Comparison of ENCODE assay signal across 17 cellular contexts in the genomic region with DNA sequence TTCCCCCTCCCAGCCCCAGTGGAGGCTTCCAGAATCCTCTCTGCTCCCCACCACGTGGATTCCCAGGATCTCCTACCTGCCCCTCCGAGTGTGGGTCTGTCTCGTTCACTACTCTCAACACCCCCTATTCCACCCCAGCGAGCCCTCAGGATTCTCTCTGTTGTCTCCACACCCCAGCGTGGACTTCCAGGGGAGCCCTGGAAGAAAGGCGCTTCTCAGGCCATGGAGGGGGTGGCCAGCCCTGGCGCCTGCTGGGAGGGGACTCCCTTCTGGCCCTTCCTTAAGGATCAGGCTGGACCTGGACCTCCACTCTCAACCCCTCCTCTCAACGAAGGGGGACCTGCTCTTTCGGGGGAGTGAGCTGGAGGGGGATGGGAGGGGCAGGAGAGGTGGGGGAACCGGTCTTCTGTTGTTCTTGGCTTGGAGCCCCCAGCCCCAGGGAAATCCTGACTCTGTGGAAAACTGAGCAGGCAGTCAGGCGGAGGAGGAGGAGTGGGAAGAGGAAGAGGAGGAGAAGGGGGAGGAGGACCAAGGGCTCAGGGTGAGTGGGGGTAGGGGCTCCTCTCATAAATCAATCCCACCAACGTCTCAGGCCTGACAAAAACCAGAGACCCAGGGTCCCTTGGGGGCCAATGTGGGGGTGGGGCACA. TPM values are rescaled to one million over a fixed set of nuclear protein-coding genes. Genes with fewer than 3 reads are reported as not detected.
"Had no signal": no experiment of that assay in that cellular context is flagged by ENCODE, and none has a peak within 500 bp of the region (broad histone marks: within the 10 kb centered on the region; RNA-seq: fewer than 3 reads in every experiment).

No MANE protein-coding gene starts in this region.

- H3K36me3 Mint-ChIP-seq: activated CD8-positive, alpha-beta memory T cell treated with anti-CD3 and anti-CD28 coated beads, Interleukin-2, amount 10 ng/mL, durations not matched to agents 7 days and 5 days; activated naive CD4-positive, alpha-beta T cell treated with anti-CD3 and anti-CD28 coated beads, Interleukin-2, amount 50 U/mL, for 72 hours had no signal

- ATAC-seq: activated CD8-positive, alpha-beta memory T cell treated with anti-CD3 and anti-CD28 coated beads, Interleukin-2, amount 10 ng/mL, durations not matched to agents 7 days and 5 days; activated naive CD4-positive, alpha-beta T cell treated with anti-CD3 and anti-CD28 coated beads, Interleukin-2, amount 50 U/mL, for 72 hours had no signal

- DNase-seq: activated CD4-positive, alpha-beta T cell treated with anti-CD3 and anti-CD28 coated beads, Interleukin-2, amount 50 U/mL, for 48 hours; activated CD4-positive, CD25-positive, alpha-beta regulatory T cell treated with anti-CD3 and anti-CD28 coated beads, Interleukin-2, amount 50 U/mL, for 72 hours; activated CD8-positive, alpha-beta memory T cell treated with anti-CD3 and anti-CD28 coated beads, Interleukin-2, amount 10 ng/mL, durations not matched to agents 7 days and 5 days; activated effector memory CD4-positive, alpha-beta T cell treated with Interleukin-2 at 50 U/mL for 16 hours; activated T-cell treated with anti-CD3 and anti-CD28 coated beads, Interleukin-2, amount 50 U/mL, for 24 hours; amniotic stem cell; esophagus squamous epithelium; head of caudate nucleus; stimulated activated CD4-positive, alpha-beta T cell treated with anti-CD3 and anti-CD28 coated beads, Interleukin-15, amount 100 ng/mL, for 24 hours; stimulated activated CD4-positive, alpha-beta T cell treated with anti-CD3 and anti-CD28 coated beads, Interleukin-4, amount 100 ng/mL, for 24 hours; SW 1271 had no signal

- H3K9me3 Mint-ChIP-seq: activated naive CD4-positive, alpha-beta T cell treated with anti-CD3 and anti-CD28 coated beads, Interleukin-2, amount 50 U/mL, for 72 hours; activated T-cell treated with anti-CD3 and anti-CD28 coated beads, Interleukin-2, amount 50 U/mL, for 24 hours; stimulated activated naive CD8-positive, alpha-beta T cell treated with anti-CD3 and anti-CD28 coated beads, Interleukin-15, Interleukin-2, amounts not matched to agents 100 ng/mL and 50 ng/mL, for 24 hours; T-helper 2 cell treated with Interferon-gamma antibody and Interleukin-4, amounts not matched to agents 5 μg/mL and 100 μg/mL, for 36 hours had no signal

- H3K27me3 ChIP-seq: esophagus squamous epithelium, left lung had no signal

- H3K36me3 ChIP-seq: esophagus squamous epithelium, left lung had no signal

- H3K27ac Mint-ChIP-seq: activated CD8-positive, alpha-beta memory T cell treated with anti-CD3 and anti-CD28 coated beads, Interleukin-2, amount 10 ng/mL, durations not matched to agents 7 days and 5 days; activated T-cell treated with anti-CD3 and anti-CD28 coated beads, Interleukin-2, amount 50 U/mL, for 24 hours; stimulated activated naive CD8-positive, alpha-beta T cell treated with anti-CD3 and anti-CD28 coated beads, Interleukin-15, Interleukin-2, amounts not matched to agents 100 ng/mL and 50 ng/mL, for 24 hours; T-helper 2 cell treated with Interferon-gamma antibody and Interleukin-4, amounts not matched to agents 5 μg/mL and 100 μg/mL, for 36 hours had no signal

- H3K27me3 Mint-ChIP-seq: activated CD8-positive, alpha-beta memory T cell treated with anti-CD3 and anti-CD28 coated beads, Interleukin-2, amount 10 ng/mL, durations not matched to agents 7 days and 5 days; activated T-cell treated with anti-CD3 and anti-CD28 coated beads, Interleukin-2, amount 50 U/mL, for 24 hours; stimulated activated naive CD8-positive, alpha-beta T cell treated with anti-CD3 and anti-CD28 coated beads, Interleukin-15, Interleukin-2, amounts not matched to agents 100 ng/mL and 50 ng/mL, for 24 hours had no signal

- H3K4me3 ChIP-seq: esophagus squamous epithelium, left lung had no signal

- H3K27ac ChIP-seq: esophagus squamous epithelium, left lung had no signal

- H3K9me3 ChIP-seq: esophagus squamous epithelium, left lung had no signal

- H3K4me3 Mint-ChIP-seq: activated CD8-positive, alpha-beta memory T cell treated with anti-CD3 and anti-CD28 coated beads, Interleukin-2, amount 10 ng/mL, durations not matched to agents 7 days and 5 days; activated T-cell treated with anti-CD3 and anti-CD28 coated beads, Interleukin-2, amount 50 U/mL, for 24 hours; stimulated activated naive CD8-positive, alpha-beta T cell treated with anti-CD3 and anti-CD28 coated beads, Interleukin-15, Interleukin-2, amounts not matched to agents 100 ng/mL and 50 ng/mL, for 24 hours; T-helper 2 cell treated with Interferon-gamma antibody and Interleukin-4, amounts not matched to agents 5 μg/mL and 100 μg/mL, for 36 hours had no signal

- FAIRE-seq: islet of Langerhans had no signal

- H3K4me1 ChIP-seq: left lung had no signal

- H3K4me1 Mint-ChIP-seq: activated CD8-positive, alpha-beta memory T cell treated with anti-CD3 and anti-CD28 coated beads, Interleukin-2, amount 10 ng/mL, durations not matched to agents 7 days and 5 days had no signal

RNA-seq across cellular contexts. Expression of a gene that starts 32.9 kb away (rescaled TPM):
- total RNA-seq: activated CD8-positive, alpha-beta memory T cell treated with anti-CD3 and anti-CD28 coated beads, Interleukin-2, amount 10 ng/mL, durations not matched to agents 7 days and 5 days; pulmonary artery endothelial cell had no signal
